ENCODE assay signal across 6 cellular contexts in genomic region chr19:10568444-10568825, GRCh38. TPM values are rescaled to one million over a fixed set of nuclear protein-coding genes. Genes with fewer than 3 reads are reported as not detected.
DNase-seq lines count a peak whose midpoint lies in the region; TF ChIP-seq lines count a peak whose summit lies in the region.

No MANE protein-coding gene starts in this region.

- peak; percentile 54 for DNase-seq in activated T-cell treated with anti-CD3 and anti-CD28 coated beads for 1 hour (ENCODE audit: low read depth)
- DNase-seq in activated T-cell treated with anti-CD3 and anti-CD28 coated beads, Interleukin-2, amount 50 U/mL, for 1 hour = no peak
- DNase-seq in T follicular helper cell (ENCODE audit: low read depth) = peak; percentile 54
- peak; percentile 53 for DNase-seq in fibroblast of villous mesenchyme (ENCODE audit: low read depth)
- peak in 2 of 3 donors; percentile 60 to 61 for DNase-seq in stimulated activated CD4-positive, alpha-beta T cell treated with anti-CD3 and anti-CD28 coated beads, TNF-alpha, amount 100 ng/mL, for 48 hours (ENCODE audit: low read depth in 3 of 3)
- no peak for DNase-seq in SKM-1 (lab: John Stamatoyannopoulos, UW; ENCODE audit: unreplicated experiment)

- no peak for TF ChIP-seq CTCF in fibroblast of villous mesenchyme (IDR thresholded peaks at IDR 0.05; ENCODE audit: insufficient read depth, low read depth, low read length)

- peak overlapping the region; percentile 72 for H3K4me3 ChIP-seq in fibroblast of villous mesenchyme (ENCODE audit: low read depth, low read length)

RNA-seq across cellular contexts. Expression of gene CDKN2D, which starts 0.3 kb away (rescaled TPM):
- total RNA-seq in fibroblast of villous mesenchyme = 6.0 and 6.1 TPM in 2 replicates

RNA-seq across cellular contexts. Expression of gene KRI1, which starts 2.6 kb away (rescaled TPM):
- 4.5 and 5.6 TPM in 2 replicates for total RNA-seq in fibroblast of villous mesenchyme

RNA-seq across cellular contexts. Expression of gene AP1M2, which starts 18.7 kb away (rescaled TPM):
- total RNA-seq in fibroblast of villous mesenchyme = 6.1 and 13.4 TPM in 2 replicates

RNA-seq across cellular contexts. Expression of gene ATG4D, which starts 24.7 kb away (rescaled TPM):
- 16.0 and 18.4 TPM in 2 replicates for total RNA-seq in fibroblast of villous mesenchyme

RNA-seq across cellular contexts. Expression of gene S1PR5, which starts 51.2 kb away (rescaled TPM):
- 1.3 and 2.9 TPM in 2 replicates for total RNA-seq in fibroblast of villous mesenchyme

Comparison
In these comparisons a context has a peak if more than half of its experiments do, and no peak if none do; other contexts are left out.
1. DNase-seq: peak in activated T-cell treated with anti-CD3 and anti-CD28 coated beads for 1 hour (single experiment), T follicular helper cell (single experiment), fibroblast of villous mesenchyme (single experiment) and stimulated activated CD4-positive, alpha-beta T cell treated with anti-CD3 and anti-CD28 coated beads, TNF-alpha, amount 100 ng/mL, for 48 hours (2 of 3); none in activated T-cell treated with anti-CD3 and anti-CD28 coated beads, Interleukin-2, amount 50 U/mL, for 1 hour (single experiment) and SKM-1 (single experiment).